ENCODE assay signal across 24 cellular contexts in the genomic region with DNA sequence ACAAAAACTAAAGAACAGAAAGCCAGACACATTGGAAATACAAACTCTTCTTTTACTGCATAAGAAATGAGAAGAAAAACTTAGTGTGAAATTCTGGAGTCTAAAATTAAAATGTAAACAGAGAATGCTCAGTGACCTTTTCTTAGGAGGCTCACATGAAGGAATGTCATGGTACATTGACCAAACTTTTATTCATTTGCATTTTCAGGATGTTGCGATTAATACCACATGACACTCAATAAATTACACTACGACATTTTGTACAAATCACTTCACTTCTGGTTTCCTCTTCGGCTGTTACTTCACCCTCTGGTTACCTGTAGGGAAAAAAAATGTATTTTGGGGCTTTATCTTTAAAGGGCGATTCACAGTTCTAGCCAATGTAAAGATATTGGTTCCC. TPM values are rescaled to one million over a fixed set of nuclear protein-coding genes. Genes with fewer than 3 reads are reported as not detected.
DNase-seq lines count a peak whose midpoint lies in the region; ATAC-seq, FAIRE-seq and TF ChIP-seq lines count a peak whose summit lies in the region.
"Had no signal": no experiment of that assay in that cellular context is flagged by ENCODE, and none has a peak within 500 bp of the region (broad histone marks: within the 10 kb centered on the region; RNA-seq: fewer than 3 reads in every experiment).

No MANE protein-coding gene starts in this region.

- H3K9ac ChIP-seq in GM23248: no peak overlapping the region

- H3K27ac Mint-ChIP-seq in memory B cell: peak overlapping the region; percentile 80

- intact Hi-C loops in left lung (cut with DNase I): no loop called here

- no peaks in the 10 kb centered on the region for H3K27me3 ChIP-seq in GM23248 (replicated peaks; ENCODE audit: insufficient read depth)
- no peaks in the 10 kb centered on the region for H3K27me3 ChIP-seq in left lung
- H3K27me3 ChIP-seq: SJSA1 had no signal

- no peak overlapping the region for H2AFZ ChIP-seq in GM23248

- WGBS in A549 (ENCODE audit: missing lambda C conversion rate): 94% methylated on average over 4 of the region's 4 CpGs
- 83 to 85% methylated on average over 4 of the region's 4 CpGs for WGBS in GM23248 (ENCODE audit: low coverage in 1 of 2, low lambda C conversion rate in 2 of 2, missing lambda C conversion rate in 2 of 2), 2 experiments

- CTCF ChIA-PET in A549 (lab: Yijun Ruan, JAX): interaction anchor here (0.6 to 1.6 kb wide), 4 partner anchors 10 to 142 kb away, joined by 3 to 4 read pairs (median 4); no protein-coding TSS in a partner anchor

- TF ChIP-seq POLR2A in A549 (IDR thresholded peaks at IDR 0.05; ENCODE audit: low read length): no peak

- TF ChIP-seq CTCF in A549 (IDR thresholded peaks at IDR 0.05) (no peak), left lung (IDR thresholded peaks at IDR 0.05) (no peak)

- peaks cover 3% of the 10 kb centered on the region for H3K9me3 Mint-ChIP-seq in memory B cell
- H3K9me3 Mint-ChIP-seq: CD8-positive, alpha-beta T cell had no signal

- POLR2A ChIA-PET in A549 (lab: Yijun Ruan, JAX): interaction anchor here (1.1 kb wide), 1 partner anchor 9 kb away, joined by 3 read pairs; no protein-coding TSS in a partner anchor

- no peaks in the 10 kb centered on the region for H3K9me2 ChIP-seq in GM23248 (ENCODE audit: insufficient read depth)

- no peak for ATAC-seq in A549
- ATAC-seq in memory B cell (ENCODE audit: low read depth): peak; percentile 60
- no peak for ATAC-seq in left lung
- ATAC-seq: CD8-positive, alpha-beta T cell had no signal

- TF ChIP-seq RAD21 in A549 (conservative IDR thresholded peaks at IDR 0.05 in 1 of 2, IDR thresholded peaks at IDR 0.05 in 1 of 2): no peak

- TF ChIP-seq EP300 in A549 (IDR thresholded peaks at IDR 0.05): no peak

- no peaks in the 10 kb centered on the region for H4K20me1 ChIP-seq in GM23248 (ENCODE audit: insufficient read depth)

- H3K4me3 ChIP-seq in A549: no peak overlapping the region
- H3K4me3 ChIP-seq in GM23248: no peak overlapping the region
- no peak overlapping the region for H3K4me3 ChIP-seq in left lung
- H3K4me3 ChIP-seq: SJSA1 had no signal

- H3K4me2 ChIP-seq in A549 (no peak overlapping the region), GM23248 (ENCODE audit: unreplicated experiment) (no peak overlapping the region)

- no peaks in the 10 kb centered on the region for H3K79me2 ChIP-seq in GM23248 (ENCODE audit: insufficient read depth)

- no peaks in the 10 kb centered on the region for H3K36me3 ChIP-seq in GM23248 (ENCODE audit: low read depth)
- peaks cover 0 to 23% of the 10 kb centered on the region in 2 donors for H3K36me3 ChIP-seq in left lung

- H3K4me3 Mint-ChIP-seq in memory B cell: no peak overlapping the region
- H3K4me3 Mint-ChIP-seq: CD8-positive, alpha-beta T cell had no signal

- peak; percentile 70 for FAIRE-seq in A549 (lab: Jason Lieb, UNC)
- peak; percentile 79 for FAIRE-seq in GM19239 (lab: Jason Lieb, UNC)
- FAIRE-seq: GM12892, H54 had no signal

- no peaks in the 10 kb centered on the region for H3K27me3 Mint-ChIP-seq in memory B cell

- H3K4me1 ChIP-seq in A549 (peaks cover 17% of the 10 kb centered on the region; the same call in 2 of the 3 replicates), GM23248 (ENCODE audit: insufficient read depth) (peaks cover 28% of the 10 kb centered on the region), left lung (peaks cover 0 to 4% of the 10 kb centered on the region in 2 donors)
- H3K4me1 ChIP-seq: Caco-2 had no signal

- H3K27ac ChIP-seq in A549: no peak overlapping the region
- no peak overlapping the region for H3K27ac ChIP-seq in GM23248
- H3K27ac ChIP-seq in left lung: no peak overlapping the region
- H3K27ac ChIP-seq: HL-60, SJSA1 had no signal

- no peak for DNase-seq in A549 (ENCODE audit: low read depth in 1 of 2, low spot score in 1 of 2)
- no peak for DNase-seq in GM19239 (ENCODE audit: insufficient read length, low spot score)
- peak; percentile 49 for DNase-seq in fibroblast of gingiva (ENCODE audit: low read depth)
- no peak for DNase-seq in memory B cell (ENCODE audit: low spot score in 2 of 2)
- no peak for DNase-seq in pons (ENCODE audit: low spot score)
- no peak for DNase-seq in GM23248
- no peak for DNase-seq in left lung
- no peak for DNase-seq in NCI-H345 treated with DMSO at 0.1 percent for 48 hours (lab: John Stamatoyannopoulos, UW; ENCODE audit: unreplicated experiment)
- DNase-seq: AML-193; C1 segment of cervical spinal cord; Caco-2; CD8-positive, alpha-beta T cell; DMS79 treated with DMSO at 0.1 percent for 48 hours; NCI-H1105; NCI-H146; NCI-H1930; NCI-H446 treated with DMSO at 0.1 percent for 48 hours; NCI-H526; Right ventricle myocardium superior; RPMI8226 had no signal

- no peaks in the 10 kb centered on the region for H3K9me3 ChIP-seq in A549
- H3K9me3 ChIP-seq in GM23248 (ENCODE audit: low read depth): no peaks in the 10 kb centered on the region
- H3K9me3 ChIP-seq in left lung: no peaks in the 10 kb centered on the region
- H3K9me3 ChIP-seq: Caco-2, SJSA1 had no signal

- peaks cover 33% of the 10 kb centered on the region for H3F3A ChIP-seq in GM23248 (ENCODE audit: insufficient read depth)

- in situ Hi-C loops in GM23248 (cut with MboI): no loop called here

- peaks cover 16% of the 10 kb centered on the region for H3K36me3 Mint-ChIP-seq in memory B cell

- H3K4me1 Mint-ChIP-seq in memory B cell: peaks cover 6% of the 10 kb centered on the region

TF ChIP-seq in A549, 52 proteins besides CTCF, POLR2A, EP300 and RAD21:
- TF ChIP-seq JUN (IDR thresholded peaks at IDR 0.05) (no peak), RFX5 (IDR thresholded peaks at IDR 0.05) (no peak), FOSB (CRISPR knock-in tag; IDR thresholded peaks at IDR 0.05) (no peak), RCOR1 (IDR thresholded peaks at IDR 0.05; ENCODE audit: low read depth, low read length) (no peak)

RNA-seq across cellular contexts. Expression of a gene that starts 56.4 kb away (rescaled TPM):
- polyA plus RNA-seq in A549 (2011; rRNA removed): 0.19 and 0.22 TPM in 2 replicates
- polyA plus RNA-seq in A549 (2012; cell fraction: cytosol; rRNA removed): 0.12 and 0.21 TPM in 2 replicates
- polyA plus RNA-seq in A549 (2012; cell fraction: nucleus; rRNA removed): 0.17 and 0.42 TPM in 2 replicates
- polyA plus RNA-seq in A549 (2017; fragmentation: RNase III; extraction: RNeasy Plus Mini Kit Qiagen cat#74134 plus additional on column Dnase treatment): 0.43 to 1.1 TPM (median 1.0 TPM) in 3 replicates
- not detected in 2 replicates for polyA minus RNA-seq in A549 (2011; rRNA and poly(A)+ RNA removed)
- total RNA-seq in GM23248 (2014; rRNA removed; shearing (Covaris generic)): 7.6 and 21.4 TPM in 2 replicates
- polyA plus RNA-seq in GM23248 (2016; fragmentation: Nextera tagmentation; extraction: Ambion mirVana): 29.9 and 31.9 TPM in 2 replicates
- total RNA-seq in left lung: 1 to 10 TPM; 3.3 to 4.5 TPM
- total RNA-seq: Caco-2; CD8-positive, alpha-beta T cell had no signal
